9 cellular contexts compared by ENCODE assay signal in genomic region chr9:72443855-72444254, GRCh38.
DNase-seq lines count a peak whose midpoint lies in the region; ATAC-seq and TF ChIP-seq lines count a peak whose summit lies in the region.
"Had no signal": no experiment of that assay in that cellular context is flagged by ENCODE, and none has a peak within 500 bp of the region (broad histone marks: within the 10 kb centered on the region; RNA-seq: fewer than 3 reads in every experiment).

No MANE protein-coding gene starts in this region.

- H3K4me3 ChIP-seq in MG63, result no peak overlapping the region
- H3K4me3 ChIP-seq: heart right ventricle had no signal

- peak; percentile 5 for TF ChIP-seq CTCF in GM13977 (IDR thresholded peaks at IDR 0.05; ENCODE audit: extremely low read depth, insufficient read depth, missing control alignments)
- no peak for TF ChIP-seq CTCF in nephron progenitor cell (IDR thresholded peaks at IDR 0.05)

- peaks cover 3% of the 10 kb centered on the region for H3K27me3 Mint-ChIP-seq in activated T-cell treated with anti-CD3 and anti-CD28 coated beads, Interleukin-2, amount 50 U/mL, for 4 hours (ENCODE audit: low read depth)
- peaks cover 3% of the 10 kb centered on the region for H3K27me3 Mint-ChIP-seq in nephron progenitor cell (ENCODE audit: low read depth, poor library complexity)

- DNase-seq in GM13977 (ENCODE audit: low spot score) (peak; percentile 75), nephron progenitor cell (no peak), MG63 (no peak), superior temporal gyrus (ENCODE audit: extremely low spot score) (no peak), NCI-H510A treated with DMSO at 0.1 percent for 48 hours (lab: John Stamatoyannopoulos, UW) (no peak)
- no peak for DNase-seq in activated T-cell treated with anti-CD3 and anti-CD28 coated beads, Interleukin-2, amount 50 U/mL, for 4 hours
- DNase-seq: heart right ventricle had no signal

- peak overlapping the region; percentile 85 for H3K27ac Mint-ChIP-seq in nephron progenitor cell

- no peak overlapping the region for H3K4me3 Mint-ChIP-seq in activated T-cell treated with anti-CD3 and anti-CD28 coated beads, Interleukin-2, amount 50 U/mL, for 4 hours
- H3K4me3 Mint-ChIP-seq in nephron progenitor cell, result no peak overlapping the region

- no peaks in the 10 kb centered on the region for H3K9me3 ChIP-seq in MG63
- H3K9me3 ChIP-seq: heart right ventricle had no signal

- in situ Hi-C loops in GM13977 (cut with MboI; ENCODE audit: low pct_unique_long_range_greater_than_20kb, low sequenced_read_pairs, unreplicated experiment), result loop anchor here (10.0 kb wide), 1 partner anchor 79 kb away; the partner anchor contains the start of gene ZFAND5

- ATAC-seq in GM21390 (IDR thresholded peaks at IDR 0.05; ENCODE audit: unreplicated experiment) (peak; percentile 92), HG03520 (IDR thresholded peaks at IDR 0.05; ENCODE audit: unreplicated experiment) (peak; percentile 92)
- peak; percentile 55 to 63 for ATAC-seq in activated T-cell treated with anti-CD3 and anti-CD28 coated beads, Interleukin-2, amount 50 U/mL, for 4 hours

- H3K4me1 Mint-ChIP-seq in activated T-cell treated with anti-CD3 and anti-CD28 coated beads, Interleukin-2, amount 50 U/mL, for 4 hours (ENCODE audit: low read depth), result peaks cover 27% of the 10 kb centered on the region
- H3K4me1 Mint-ChIP-seq in nephron progenitor cell, result peaks cover 27% of the 10 kb centered on the region

- no peaks in the 10 kb centered on the region for H3K27me3 ChIP-seq in MG63
- H3K27me3 ChIP-seq: heart right ventricle had no signal

- H3K9me3 Mint-ChIP-seq in activated T-cell treated with anti-CD3 and anti-CD28 coated beads, Interleukin-2, amount 50 U/mL, for 4 hours, result no peaks in the 10 kb centered on the region
- H3K9me3 Mint-ChIP-seq in nephron progenitor cell, result no peaks in the 10 kb centered on the region

- H3K36me3 ChIP-seq in MG63, result no peaks in the 10 kb centered on the region
- H3K36me3 ChIP-seq: heart right ventricle had no signal

- no peaks in the 10 kb centered on the region for H3K36me3 Mint-ChIP-seq in activated T-cell treated with anti-CD3 and anti-CD28 coated beads, Interleukin-2, amount 50 U/mL, for 4 hours (ENCODE audit: insufficient read depth)
- no peaks in the 10 kb centered on the region for H3K36me3 Mint-ChIP-seq in nephron progenitor cell (ENCODE audit: low read depth)
